Comparison of ENCODE assay signal across 13 cellular contexts in genomic region chr3:113685956-113686721, GRCh38. TPM values are rescaled to one million over a fixed set of nuclear protein-coding genes. Genes with fewer than 3 reads are reported as not detected.
DNase-seq lines count a peak whose midpoint lies in the region; ATAC-seq and TF ChIP-seq lines count a peak whose summit lies in the region.
"Had no signal": no experiment of that assay in that cellular context is flagged by ENCODE, and none has a peak within 500 bp of the region (broad histone marks: within the 10 kb centered on the region; RNA-seq: fewer than 3 reads in every experiment).

No MANE protein-coding gene starts in this region.

- H3K9me3 ChIP-seq in right lobe of liver (no peaks in the 10 kb centered on the region), ascending aorta (peaks cover 6 to 9% of the 10 kb centered on the region in 2 donors)
- peaks cover 4% of the 10 kb centered on the region for H3K9me3 ChIP-seq in CD8-positive, alpha-beta T cell (ENCODE audit: low read length)
- H3K9me3 ChIP-seq: thoracic aorta had no signal

- H3K4me1 ChIP-seq in right lobe of liver (peaks cover 0 to 40% (median 22%) of the 10 kb centered on the region in 4 donors), ascending aorta (no peaks in the 10 kb centered on the region)
- no peaks in the 10 kb centered on the region for H3K4me1 ChIP-seq in CD8-positive, alpha-beta T cell (ENCODE audit: insufficient read depth, low read length)

- peaks cover 29% of the 10 kb centered on the region for H3K36me3 Mint-ChIP-seq in CD8-positive, alpha-beta T cell

- TF ChIP-seq RAD21 in Ishikawa (IDR thresholded peaks at IDR 0.05; ENCODE audit: low read depth) = no peak

- no peak for TF ChIP-seq EP300 in Ishikawa (IDR thresholded peaks at IDR 0.05; ENCODE audit: borderline replicate concordance)

- TF ChIP-seq POLR2A in right lobe of liver (IDR thresholded peaks at IDR 0.05) = no peak

- POLR2A ChIA-PET in CD8-positive, alpha-beta T cell (lab: Charles Lee) = interaction anchor here (0.6 to 1.4 kb wide), 2 partner anchors 8 to 75 kb away, joined by 3 to 4 read pairs; no protein-coding TSS in a partner anchor

- DNase-seq in AG08396 (ENCODE audit: low spot score) = peak; percentile 15
- peak; percentile 19 for DNase-seq in epithelial cell of esophagus (ENCODE audit: low read depth)
- peak; percentile 25 to 78 (median 68) for DNase-seq in right lobe of liver
- no peak for DNase-seq in ascending aorta (ENCODE audit: low spot score in 2 of 2)
- no peak for DNase-seq in CD8-positive, alpha-beta T cell
- no peak for DNase-seq in activated effector memory CD4-positive, alpha-beta T cell treated with anti-CD3 and anti-CD28 coated beads, Interleukin-2, amount 50 U/mL, for 16 hours
- DNase-seq in NCI-H82 treated with DMSO at 0.1 percent for 48 hours (lab: John Stamatoyannopoulos, UW; ENCODE audit: unreplicated experiment) = no peak
- DNase-seq: activated effector memory CD4-positive, alpha-beta T cell treated with Interleukin-2 at 50 U/mL for 16 hours; ovary had no signal

- H3K4me3 ChIP-seq in epithelial cell of esophagus (ENCODE audit: low read length) = no peak overlapping the region
- H3K4me3 ChIP-seq in right lobe of liver = no peak overlapping the region
- H3K4me3 ChIP-seq in ascending aorta = no peak overlapping the region
- H3K4me3 ChIP-seq in CD8-positive, alpha-beta T cell (ENCODE audit: low read depth, low read length) = no peak overlapping the region
- H3K4me3 ChIP-seq: ovary, thoracic aorta had no signal

- CTCF ChIA-PET in CD8-positive, alpha-beta T cell (lab: Charles Lee) = no interaction called here

- H3K27ac ChIP-seq in right lobe of liver (peak overlapping the region; percentile 27 to 59 (median 55)), ascending aorta (no peak overlapping the region)
- H3K27ac ChIP-seq in CD8-positive, alpha-beta T cell (ENCODE audit: low read depth, low read length) = no peak overlapping the region
- H3K27ac ChIP-seq: C4-2B, ovary, thoracic aorta had no signal

- H3K36me3 ChIP-seq in right lobe of liver (no peaks in the 10 kb centered on the region), ascending aorta (peaks cover 2 to 3% of the 10 kb centered on the region in 2 donors)
- H3K36me3 ChIP-seq in CD8-positive, alpha-beta T cell (ENCODE audit: insufficient read depth, low read length) = no peaks in the 10 kb centered on the region
- H3K36me3 ChIP-seq: ovary, thoracic aorta had no signal

- WGBS in right lobe of liver (ENCODE audit: insufficient coverage, low coverage, low lambda C conversion rate, missing lambda C conversion rate) = 33% methylated on average over 1 of the region's 2 CpGs

- H3K9me3 Mint-ChIP-seq in CD8-positive, alpha-beta T cell = peaks cover 14% of the 10 kb centered on the region

- ATAC-seq in right lobe of liver = peak; percentile 89 to 94 (median 91)
- no peak for ATAC-seq in CD8-positive, alpha-beta T cell
- ATAC-seq: activated CD4-positive, CD25-positive, alpha-beta regulatory T cell treated with anti-CD3 and anti-CD28 coated beads, Interleukin-2, amount 50 U/mL, for 24 hours had no signal

- intact Hi-C loops in right lobe of liver (cut with DNase I) (no loop called here), ascending aorta (cut with DNase I) (no loop called here)
- intact Hi-C loops in CD8-positive, alpha-beta T cell (cut with DNase I, micrococcal nuclease) = no loop called here

- H3K27ac Mint-ChIP-seq in CD8-positive, alpha-beta T cell = no peak overlapping the region

- no peak overlapping the region for H3K4me3 Mint-ChIP-seq in CD8-positive, alpha-beta T cell

- peaks cover 13% of the 10 kb centered on the region for H3K4me1 Mint-ChIP-seq in CD8-positive, alpha-beta T cell (ENCODE audit: low read depth)

- TF ChIP-seq CTCF in epithelial cell of esophagus (IDR thresholded peaks at IDR 0.05; ENCODE audit: insufficient read depth, low read depth, low read length, missing control alignments) (no peak), right lobe of liver (IDR thresholded peaks at IDR 0.05) (peak in 2 of 4 donors; percentile 12 to 25), ascending aorta (IDR thresholded peaks at IDR 0.05) (no peak)
- TF ChIP-seq CTCF in CD8-positive, alpha-beta T cell (IDR thresholded peaks at IDR 0.05) = no peak

- H3K27me3 Mint-ChIP-seq in CD8-positive, alpha-beta T cell (ENCODE audit: low read depth) = no peaks in the 10 kb centered on the region

- H3K27me3 ChIP-seq in right lobe of liver (no peaks in the 10 kb centered on the region), ascending aorta (no peaks in the 10 kb centered on the region)
- no peaks in the 10 kb centered on the region for H3K27me3 ChIP-seq in CD8-positive, alpha-beta T cell (ENCODE audit: insufficient read depth, low read length)
- H3K27me3 ChIP-seq: ovary had no signal

TF ChIP-seq in Ishikawa, 13 proteins besides CTCF, POLR2A, EP300 and RAD21:
- TF ChIP-seq CEBPB (IDR thresholded peaks at IDR 0.05) (peak; percentile 87), TEAD4 (IDR thresholded peaks at IDR 0.05) (no peak)

RNA-seq across cellular contexts. Expression of gene USF3, which starts 10.3 kb away (rescaled TPM):
- total RNA-seq in right lobe of liver (10 to 100 TPM; 12.1 to 20.3 (median 17.6) TPM), ascending aorta (16.1 TPM)
- total RNA-seq in CD8-positive, alpha-beta T cell = 10 to 100 TPM; 41.5 to 42.8 TPM

RNA-seq across cellular contexts. Expression of gene NAA50, which starts 59.9 kb away (rescaled TPM):
- total RNA-seq in right lobe of liver (100 to 1,000 TPM in 2 of 6 experiments, 10 to 100 TPM in 4; 56.1 to 130 (median 60.9) TPM), ascending aorta (56.0 TPM)
- 10 to 100 TPM; 97.3 to 98.9 TPM for total RNA-seq in CD8-positive, alpha-beta T cell

Comparison
In these comparisons a context has a peak if more than half of its experiments do, and no peak if none do; other contexts are left out.
1. DNase-seq: peak in AG08396 (single experiment), epithelial cell of esophagus (single experiment) and right lobe of liver (3 of 3); none in ascending aorta (0 of 2), CD8-positive, alpha-beta T cell (0 of 7), activated effector memory CD4-positive, alpha-beta T cell treated with anti-CD3 and anti-CD28 coated beads, Interleukin-2, amount 50 U/mL, for 16 hours (single experiment) and NCI-H82 treated with DMSO at 0.1 percent for 48 hours (single experiment).
2. H3K27ac ChIP-seq: peak in right lobe of liver (3 of 3); none in ascending aorta (0 of 2) and CD8-positive, alpha-beta T cell (single experiment).